ENCODE assay signal across 8 cellular contexts in genomic region chr1:218284377-218284916, GRCh38. TPM values are rescaled to one million over a fixed set of nuclear protein-coding genes. Genes with fewer than 3 reads are reported as not detected.
DNase-seq lines count a peak whose midpoint lies in the region; ATAC-seq and TF ChIP-seq lines count a peak whose summit lies in the region.

No MANE protein-coding gene starts in this region.

- peak overlapping the region; percentile 96 for H3K27ac Mint-ChIP-seq in T-helper 1 cell treated with Interleukin-12 subunit alpha and Interleukin-12 subunit beta and Interleukin-4 antibody, amounts not matched to agents 30 μg/mL and 1 μg/mL, for 36 hours
- peak overlapping the region; percentile 92 for H3K27ac Mint-ChIP-seq in progenitor cell of endocrine pancreas

- peaks cover 17% of the 10 kb centered on the region for H3K4me1 Mint-ChIP-seq in T-helper 1 cell treated with Interleukin-12 subunit alpha and Interleukin-12 subunit beta and Interleukin-4 antibody, amounts not matched to agents 30 μg/mL and 1 μg/mL, for 36 hours (ENCODE audit: low read depth)
- peaks cover 18% of the 10 kb centered on the region for H3K4me1 Mint-ChIP-seq in progenitor cell of endocrine pancreas (ENCODE audit: low read depth)

- H3K4me3 Mint-ChIP-seq in T-helper 1 cell treated with Interleukin-12 subunit alpha and Interleukin-12 subunit beta and Interleukin-4 antibody, amounts not matched to agents 30 μg/mL and 1 μg/mL, for 36 hours: peak overlapping the region; percentile 99
- H3K4me3 Mint-ChIP-seq in progenitor cell of endocrine pancreas (ENCODE audit: low read depth): peak overlapping the region; percentile 95

- peak; percentile 80 for DNase-seq in DMS53 (lab: John Stamatoyannopoulos, UW)
- no peak for DNase-seq in DMS53 treated with DMSO at 0.1 percent for 48 hours (lab: John Stamatoyannopoulos, UW; ENCODE audit: unreplicated experiment)
- DNase-seq in foreskin keratinocyte: peak in 1 of 2 donors; percentile 24
- no peak for DNase-seq in progenitor cell of endocrine pancreas (ENCODE audit: low spot score, unreplicated experiment)
- no peak for DNase-seq in SKM-1 treated with dmso at 0.1 percent for 144 hours (lab: John Stamatoyannopoulos, UW; ENCODE audit: unreplicated experiment)

- no peaks in the 10 kb centered on the region for H3K27me3 ChIP-seq in foreskin keratinocyte

- TF ChIP-seq CTCF in foreskin keratinocyte (conservative IDR thresholded peaks at IDR 0.05): no peak
- TF ChIP-seq CTCF in progenitor cell of endocrine pancreas (IDR thresholded peaks at IDR 0.05; ENCODE audit: unreplicated experiment): no peak

- no peaks in the 10 kb centered on the region for H3K36me3 Mint-ChIP-seq in T-helper 1 cell treated with Interleukin-12 subunit alpha and Interleukin-12 subunit beta and Interleukin-4 antibody, amounts not matched to agents 30 μg/mL and 1 μg/mL, for 36 hours (ENCODE audit: low read depth)
- H3K36me3 Mint-ChIP-seq in progenitor cell of endocrine pancreas (ENCODE audit: insufficient read depth): no peaks in the 10 kb centered on the region

- peak overlapping the region; percentile 48 for H3K27ac ChIP-seq in foreskin keratinocyte

- ATAC-seq in HG02943 (IDR thresholded peaks at IDR 0.05; ENCODE audit: low read depth, unreplicated experiment) (peak; percentile 22), foreskin keratinocyte (peak; percentile 61), HG02763 (IDR thresholded peaks at IDR 0.05; ENCODE audit: unreplicated experiment) (no peak)

- H3K9me3 Mint-ChIP-seq in T-helper 1 cell treated with Interleukin-12 subunit alpha and Interleukin-12 subunit beta and Interleukin-4 antibody, amounts not matched to agents 30 μg/mL and 1 μg/mL, for 36 hours: no peaks in the 10 kb centered on the region
- H3K9me3 Mint-ChIP-seq in progenitor cell of endocrine pancreas (ENCODE audit: low read depth): peaks cover 2% of the 10 kb centered on the region

- H3K4me1 ChIP-seq in foreskin keratinocyte: peaks cover 3% of the 10 kb centered on the region

- H3K27me3 Mint-ChIP-seq in T-helper 1 cell treated with Interleukin-12 subunit alpha and Interleukin-12 subunit beta and Interleukin-4 antibody, amounts not matched to agents 30 μg/mL and 1 μg/mL, for 36 hours (ENCODE audit: low read depth): peaks cover 4% of the 10 kb centered on the region
- H3K27me3 Mint-ChIP-seq in progenitor cell of endocrine pancreas: no peaks in the 10 kb centered on the region

RNA-seq across cellular contexts. Expression of gene RRP15, which starts 0.6 kb away (rescaled TPM):
- total RNA-seq in foreskin keratinocyte (27.5 and 36.9 TPM in 2 replicates), progenitor cell of endocrine pancreas (24.6 and 25.3 TPM in 2 replicates)
- polyA plus RNA-seq in foreskin keratinocyte: 14.8 and 21.4 TPM in 2 replicates
